ENCODE assay signal across 24 cellular contexts in genomic region chr19:48920949-48921348, GRCh38. TPM values are rescaled to one million over a fixed set of nuclear protein-coding genes. Genes with fewer than 3 reads are reported as not detected.
DNase-seq lines count a peak whose midpoint lies in the region; ATAC-seq, FAIRE-seq and TF ChIP-seq lines count a peak whose summit lies in the region.
"Had no signal": no experiment of that assay in that cellular context is flagged by ENCODE, and none has a peak within 500 bp of the region (broad histone marks: within the 10 kb centered on the region; RNA-seq: fewer than 3 reads in every experiment).

No MANE protein-coding gene starts in this region.

- H4K8ac ChIP-seq in neuronal stem cell (ENCODE audit: low read depth, low read length) = no peak overlapping the region

- H3K9me1 ChIP-seq in K562 (ENCODE audit: control insufficient read depth, insufficient read depth, low read length) = no peaks in the 10 kb centered on the region

- H3K79me1 ChIP-seq in neuronal stem cell (ENCODE audit: low read depth, low read length) = no peaks in the 10 kb centered on the region

- H3K18ac ChIP-seq in neuronal stem cell (ENCODE audit: low read length) = peak overlapping the region; percentile 38

- no peak overlapping the region for H4K91ac ChIP-seq in neuronal stem cell (ENCODE audit: low read depth, low read length, poor library complexity)

- TF ChIP-seq POLR2A in heart left ventricle (IDR thresholded peaks at IDR 0.05) (no peak), K562 (conservative IDR thresholded peaks at IDR 0.05) (no peak)

- POLR2A ChIA-PET in K562 (lab: Yijun Ruan, JAX) = interaction anchor here (0.6 to 2.4 kb wide), 4 partner anchors 12 to 45 kb away, joined by 3 to 12 read pairs (median 6); partner anchors contain the start of gene DHDH

- intact Hi-C loops in right cardiac atrium (cut with DNase I) (no loop called here), heart left ventricle (cut with DNase I) (no loop called here), K562 (cut with micrococcal nuclease) (no loop called here)

- no peak for FAIRE-seq in K562 (lab: Jason Lieb, UNC)
- FAIRE-seq: GM12891, GM18507 had no signal

- H3K36me3 ChIP-seq in heart left ventricle (peaks cover 0 to 73% (median 66%) of the 10 kb centered on the region in 9 donors), K562 (ENCODE audit: control insufficient read depth, insufficient read depth, low read length) (peaks cover 62% of the 10 kb centered on the region; the same call in 2 of the 3 replicates), neuronal stem cell (replicated peaks in 1 of 2; ENCODE audit: control insufficient read depth in 2 of 2, insufficient read depth in 2 of 2, low read length in 2 of 2) (peaks cover 28 to 61% of the 10 kb centered on the region in 2 donors)

- ATAC-seq in right cardiac atrium (peak; percentile 2 to 10), heart left ventricle (no peak), K562 (no peak)
- ATAC-seq: GM23338, HCT116 had no signal

- H2AK5ac ChIP-seq in neuronal stem cell (ENCODE audit: low read depth, low read length) = no peak overlapping the region

- H2BK120ac ChIP-seq in neuronal stem cell (ENCODE audit: low read depth, low read length) = no peak overlapping the region

- H2BK12ac ChIP-seq in neuronal stem cell (ENCODE audit: low read length) = no peak overlapping the region

- H2BK15ac ChIP-seq in neuronal stem cell (ENCODE audit: low read length) = no peak overlapping the region

- H3K4me2 ChIP-seq in K562 (ENCODE audit: insufficient read depth, low read length) (no peak overlapping the region), neuronal stem cell (ENCODE audit: insufficient read depth, low read length, poor library complexity, severe bottlenecking) (no peak overlapping the region)
- H3K4me2 ChIP-seq: GM23338 had no signal

- H3K4me3 ChIP-seq in right cardiac atrium (ENCODE audit: low read length) (no peak overlapping the region), heart left ventricle (no peak overlapping the region), K562 (no peak overlapping the region), neuronal stem cell (ENCODE audit: low read length in 2 of 2) (no peak overlapping the region)
- H3K4me3 ChIP-seq: GM23338 had no signal

- no peak overlapping the region for H3K27ac ChIP-seq in right cardiac atrium (ENCODE audit: low read length)
- no peak overlapping the region for H3K27ac ChIP-seq in heart left ventricle
- H3K27ac ChIP-seq in K562 (ENCODE audit: extremely low read depth, low read depth, low read length) = no peak overlapping the region
- no peak overlapping the region for H3K27ac ChIP-seq in neuronal stem cell (replicated peaks; ENCODE audit: low read length)

- TF ChIP-seq RAD21 in K562 (CRISPR knock-in tag; conservative IDR thresholded peaks at IDR 0.05 in 1 of 2, IDR thresholded peaks at IDR 0.05 in 1 of 2) = no peak

- TF ChIP-seq CTCF in heart left ventricle (IDR thresholded peaks at IDR 0.05) (no peak), K562 (IDR thresholded peaks at IDR 0.05 in 2 of 3, conservative IDR thresholded peaks at IDR 0.05 in 1 of 3; ENCODE audit: insufficient read depth in 2 of 3, low read depth in 1 of 3, low read length in 3 of 3) (no peak)

- no peaks in the 10 kb centered on the region for H3K79me2 ChIP-seq in K562 (ENCODE audit: control insufficient read depth, insufficient read depth, low read length)

- H2BK5ac ChIP-seq in neuronal stem cell (ENCODE audit: low read length) = no peak overlapping the region

- no peak overlapping the region for H3K4ac ChIP-seq in neuronal stem cell (ENCODE audit: low read length)

- in situ Hi-C loops in K562 (cut with MboI) = no loop called here

- no peak overlapping the region for H2AFZ ChIP-seq in K562 (ENCODE audit: low read depth, low read length)
- no peak overlapping the region for H2AFZ ChIP-seq in neuronal stem cell (ENCODE audit: low read length)
- H2AFZ ChIP-seq: GM23338 had no signal

- H3K4me1 ChIP-seq in right cardiac atrium (ENCODE audit: control insufficient read depth, insufficient read depth, low read length) (no peaks in the 10 kb centered on the region), heart left ventricle (no peaks in the 10 kb centered on the region), K562 (replicated peaks in 1 of 2; ENCODE audit: control insufficient read depth in 2 of 2, insufficient read depth in 2 of 2, low read length in 2 of 2) (peaks cover 0 to 13% of the 10 kb centered on the region in 2 experiments; a peak in 3 of 5 replicates), neuronal stem cell (ENCODE audit: control insufficient read depth in 2 of 2, insufficient read depth in 1 of 2, low read depth in 1 of 2, low read length in 2 of 2) (no peaks in the 10 kb centered on the region)

- no peak overlapping the region for H3K14ac ChIP-seq in neuronal stem cell (ENCODE audit: low read length)

- H3K9ac ChIP-seq in K562 (ENCODE audit: insufficient read depth in 1 of 2, low read depth in 2 of 2, low read length in 2 of 2) = peak overlapping the region in 1 of 2 experiments; percentile 66; a peak in 1 of 4 replicates
- no peak overlapping the region for H3K9ac ChIP-seq in neuronal stem cell (ENCODE audit: low read depth, low read length, poor library complexity)

- no TSS peak for BruUV-seq in K562 (replicated peaks; lab: Mats Ljungman, UMichigan)

- H4K20me1 ChIP-seq in K562 (replicated peaks; ENCODE audit: control insufficient read depth, insufficient read depth, low read length) = no peaks in the 10 kb centered on the region

- CTCF ChIA-PET in K562 (lab: Yijun Ruan, JAX; ENCODE audit: low intra/inter-chr PET ratio) = no interaction called here

- H3K27me3 ChIP-seq in right cardiac atrium (ENCODE audit: control insufficient read depth, insufficient read depth) = no peaks in the 10 kb centered on the region
- H3K27me3 ChIP-seq in heart left ventricle = no peaks in the 10 kb centered on the region
- no peaks in the 10 kb centered on the region for H3K27me3 ChIP-seq in K562 (ENCODE audit: control insufficient read depth in 2 of 2, insufficient read depth in 2 of 2, low read length in 2 of 2)
- H3K27me3 ChIP-seq in neuronal stem cell (ENCODE audit: control insufficient read depth in 3 of 3, insufficient read depth in 3 of 3, low read depth in 1 of 3, low read length in 3 of 3) = no peaks in the 10 kb centered on the region

- H3K23ac ChIP-seq in neuronal stem cell (ENCODE audit: low read depth, low read length, poor library complexity) = peak overlapping the region; percentile 73

- DNase-seq in right cardiac atrium (peak in 1 of 3 donors; percentile 46), heart left ventricle (no peak), K562 (ENCODE audit: extremely low read depth in 1 of 4, low spot score in 3 of 4) (no peak), neuronal stem cell (ENCODE audit: low spot score) (no peak), activated T-cell treated with anti-CD3 and anti-CD28 coated beads for 4 hours (no peak)
- DNase-seq: C1 segment of cervical spinal cord; Calu3; CD4-positive, alpha-beta memory T cell; COR-L47; DMS53; DMS79 treated with DMSO at 0.1 percent for 48 hours; GF-D8; H9; HFFc6 had no signal

- WGBS in right cardiac atrium = 88% methylated on average over 10 of the region's 10 CpGs
- WGBS in heart left ventricle, 4 donors = 87 to 92% (median 88%) methylated on average over 10 of the region's 10 CpGs
- 78% methylated on average over 6 of the region's 10 CpGs for WGBS in K562 (ENCODE audit: insufficient coverage, low coverage, missing lambda C conversion rate)
- no CpG with 5 or more reads among the region's 10 CpGs for WGBS in neuronal stem cell (ENCODE audit: extremely low coverage in 2 of 2, insufficient read length in 2 of 2, insufficient replicate concordance in 1 of 2), 2 donors

- TF ChIP-seq EP300 in K562 (IDR thresholded peaks at IDR 0.05; ENCODE audit: low read length) = no peak

- H3K9me3 ChIP-seq in right cardiac atrium (ENCODE audit: control insufficient read depth, low read length) (no peaks in the 10 kb centered on the region), heart left ventricle (no peaks in the 10 kb centered on the region), K562 (replicated peaks; ENCODE audit: control insufficient read depth, insufficient read depth, low read depth, low read length) (no peaks in the 10 kb centered on the region), neuronal stem cell (replicated peaks in 1 of 2; ENCODE audit: control insufficient read depth in 2 of 2, insufficient read depth in 1 of 2, low read depth in 1 of 2, low read length in 2 of 2) (no peaks in the 10 kb centered on the region)

RNA-seq across cellular contexts. Expression of gene DHDH, which starts 12.6 kb away (rescaled TPM):
- total RNA-seq in right cardiac atrium = under 1 TPM in 1 of 4 donors, not detected in 3; 0.31 TPM
- not detected for polyA plus RNA-seq in right cardiac atrium
- under 1 TPM in 1 of 9 donors, not detected in 8; 0.49 TPM for total RNA-seq in heart left ventricle
- polyA plus RNA-seq in heart left ventricle = under 1 TPM in 1 of 2 donors, not detected in 1; 0.15 TPM
- 1.4 and 2.3 TPM in 2 replicates for total RNA-seq in K562 (2011; cell fraction: chromatin; rRNA removed; ENCODE audit: low replicate concordance)
- total RNA-seq in K562 (2011; cell fraction: nucleolus; rRNA removed) = 1.7 and 2.7 TPM in 2 replicates
- total RNA-seq in K562 (2011; cell fraction: nucleoplasm; rRNA removed) = 0.99 and 1.0 TPM in 2 replicates
- 1.1 and 1.5 TPM in 2 replicates for total RNA-seq in K562 (2014; rRNA removed)
- 0.44 and 0.51 TPM in 2 replicates for total RNA-seq in K562 (2014; rRNA removed; fragmentation: Illumina TruSeq; extraction: Trizol)
- total RNA-seq in K562 (2015; rRNA removed; fragmentation: Illumina TruSeq; extraction: Trizol) = 0.76 and 1.2 TPM in 2 replicates
- total RNA-seq in K562 (2021) = 1.6 and 2.1 TPM in 2 replicates
- polyA plus RNA-seq in K562 (2011; rRNA removed) = 1.9 and 4.2 TPM in 2 replicates
- 4.5 and 4.6 TPM in 2 replicates for polyA plus RNA-seq in K562 (2011; cell fraction: cytosol; rRNA removed)
- polyA plus RNA-seq in K562 (2011; cell fraction: nucleus; rRNA removed) = 3.6 and 5.2 TPM in 2 replicates
- polyA plus RNA-seq in K562 (2012) = 2.2 and 4.5 TPM in 2 replicates
- 0.37 and 1.2 TPM in 2 replicates for polyA plus RNA-seq in K562 (2014; fragmentation: Illumina TruSeq; extraction: Trizol)
- under 1 TPM; 0.41 to 0.87 TPM for polyA plus RNA-seq in K562 (2014; fragmentation: Nextera tagmentation; extraction: Ambion mirVana)
- polyA plus RNA-seq in K562 (2014; rRNA removed) = 1.3 and 1.6 TPM in 2 replicates
- polyA minus RNA-seq in K562 (2011; rRNA and poly(A)+ RNA removed) = 0.25 and 0.45 TPM in 2 replicates
- polyA minus RNA-seq in K562 (2011; cell fraction: cytosol; rRNA and poly(A)+ RNA removed) = 2.7 TPM in 1 of 2 replicates, not detected in the other
- polyA minus RNA-seq in K562 (2011; cell fraction: nucleus; rRNA and poly(A)+ RNA removed) = 0.81 and 1.6 TPM in 2 replicates
- polyA plus RNA-seq in neuronal stem cell (2013, experiment 1 of 2) = 0.81 TPM
- polyA plus RNA-seq in neuronal stem cell (2013, experiment 2 of 2) = 0.93 TPM
- total RNA-seq: A172, A673, Daoy, HFFc6 had no signal
- polyA plus RNA-seq: BJ had no signal

RNA-seq across cellular contexts. Expression of gene NUCB1, which starts 20.8 kb away (rescaled TPM):
- total RNA-seq in right cardiac atrium (100 to 1,000 TPM; 275 to 327 (median 307) TPM), heart left ventricle (100 to 1,000 TPM; 200 to 428 (median 286) TPM), K562 (2014; rRNA removed) (102 and 111 TPM in 2 replicates), K562 (2014; rRNA removed; fragmentation: Illumina TruSeq; extraction: Trizol) (25.5 and 42.5 TPM in 2 replicates), K562 (2015; rRNA removed; fragmentation: Illumina TruSeq; extraction: Trizol) (71.7 and 82.4 TPM in 2 replicates), K562 (2021) (138 and 153 TPM in 2 replicates)
- polyA plus RNA-seq in right cardiac atrium (213 TPM), heart left ventricle (100 to 1,000 TPM; 179 to 384 TPM), K562 (2011; rRNA removed) (59.3 and 117 TPM in 2 replicates), K562 (2014; fragmentation: Illumina TruSeq; extraction: Trizol) (87.6 and 141 TPM in 2 replicates), K562 (2014; fragmentation: Nextera tagmentation; extraction: Ambion mirVana) (1 to 10 TPM; 3.1 to 5.3 TPM), K562 (2014; rRNA removed) (133 and 139 TPM in 2 replicates)
- total RNA-seq in K562 (2011; cell fraction: chromatin; rRNA removed; ENCODE audit: low replicate concordance) = 137 and 349 TPM in 2 replicates
- 313 and 352 TPM in 2 replicates for total RNA-seq in K562 (2011; cell fraction: nucleolus; rRNA removed)
- total RNA-seq in K562 (2011; cell fraction: nucleoplasm; rRNA removed) = 274 and 285 TPM in 2 replicates
- polyA plus RNA-seq in K562 (2011; cell fraction: cytosol; rRNA removed) = 120 and 173 TPM in 2 replicates
- 155 and 191 TPM in 2 replicates for polyA plus RNA-seq in K562 (2011; cell fraction: nucleus; rRNA removed)
- 146 and 236 TPM in 2 replicates for polyA plus RNA-seq in K562 (2012)
- 33.7 and 41.4 TPM in 2 replicates for polyA minus RNA-seq in K562 (2011; rRNA and poly(A)+ RNA removed)
- polyA minus RNA-seq in K562 (2011; cell fraction: cytosol; rRNA and poly(A)+ RNA removed) = 54.1 and 89.7 TPM in 2 replicates
- 35.5 and 49.4 TPM in 2 replicates for polyA minus RNA-seq in K562 (2011; cell fraction: nucleus; rRNA and poly(A)+ RNA removed)
- 61.4 TPM for polyA plus RNA-seq in neuronal stem cell (2013, experiment 1 of 2)
- polyA plus RNA-seq in neuronal stem cell (2013, experiment 2 of 2) = 60.3 TPM

RNA-seq across cellular contexts. Expression of gene TULP2, which starts 22.4 kb away (rescaled TPM):
- total RNA-seq in right cardiac atrium = 1 to 10 TPM in 1 of 4 donors, under 1 TPM in 2, not detected in 1; 0.40 to 1.4 (median 0.46) TPM
- polyA plus RNA-seq in right cardiac atrium = 0.07 TPM
- 1 to 10 TPM in 1 of 9 donors, under 1 TPM in 5, not detected in 3; 0.21 to 1.1 (median 0.32) TPM for total RNA-seq in heart left ventricle
- polyA plus RNA-seq in heart left ventricle = under 1 TPM in 1 of 2 donors, not detected in 1; 0.26 TPM
- 0.46 and 1.5 TPM in 2 replicates for total RNA-seq in K562 (2011; cell fraction: chromatin; rRNA removed; ENCODE audit: low replicate concordance)
- 1.2 and 1.7 TPM in 2 replicates for total RNA-seq in K562 (2011; cell fraction: nucleolus; rRNA removed)
- total RNA-seq in K562 (2011; cell fraction: nucleoplasm; rRNA removed) = 0.53 and 2.4 TPM in 2 replicates
- 0.05 TPM in 1 of 2 replicates, not detected in the other for total RNA-seq in K562 (2014; rRNA removed)
- total RNA-seq in K562 (2014; rRNA removed; fragmentation: Illumina TruSeq; extraction: Trizol) = 0.07 TPM in 1 of 2 replicates, not detected in the other
- total RNA-seq in K562 (2015; rRNA removed; fragmentation: Illumina TruSeq; extraction: Trizol) = 0.11 TPM in 2 replicates
- total RNA-seq in K562 (2021) = 0.89 and 1.5 TPM in 2 replicates
- polyA plus RNA-seq in K562 (2011; rRNA removed) = 0.25 and 1.4 TPM in 2 replicates
- 0.49 and 1.2 TPM in 2 replicates for polyA plus RNA-seq in K562 (2011; cell fraction: cytosol; rRNA removed)
- polyA plus RNA-seq in K562 (2011; cell fraction: nucleus; rRNA removed) = 0.37 and 2.6 TPM in 2 replicates
- 0.53 and 0.68 TPM in 2 replicates for polyA plus RNA-seq in K562 (2012)
- 0.15 and 0.19 TPM in 2 replicates for polyA plus RNA-seq in K562 (2014; fragmentation: Illumina TruSeq; extraction: Trizol)
- polyA plus RNA-seq in K562 (2014; fragmentation: Nextera tagmentation; extraction: Ambion mirVana) = under 1 TPM in 1 of 2 experiments, not detected in 1; 0.18 TPM
- 0.38 and 1.1 TPM in 2 replicates for polyA plus RNA-seq in K562 (2014; rRNA removed)
- 0.53 and 0.90 TPM in 2 replicates for polyA minus RNA-seq in K562 (2011; rRNA and poly(A)+ RNA removed)
- polyA minus RNA-seq in K562 (2011; cell fraction: cytosol; rRNA and poly(A)+ RNA removed) = 2.3 TPM in 1 of 2 replicates, not detected in the other
- polyA minus RNA-seq in K562 (2011; cell fraction: nucleus; rRNA and poly(A)+ RNA removed) = 0.78 TPM in 1 of 2 replicates, not detected in the other
- polyA plus RNA-seq in neuronal stem cell (2013, experiment 1 of 2) = 0.71 TPM
- polyA plus RNA-seq in neuronal stem cell (2013, experiment 2 of 2) = 0.43 TPM
- total RNA-seq: A172; A673; Calu3; CD4-positive, alpha-beta memory T cell; Daoy; G401; H4 had no signal
- polyA plus RNA-seq: CD4-positive, alpha-beta memory T cell had no signal

RNA-seq across cellular contexts. Expression of gene BAX, which starts 33.7 kb away (rescaled TPM):
- total RNA-seq in right cardiac atrium (10 to 100 TPM; 23.8 to 34.6 (median 30.4) TPM), heart left ventricle (10 to 100 TPM; 17.9 to 68.4 (median 23.1) TPM), K562 (2014; rRNA removed) (44.5 and 62.0 TPM in 2 replicates), K562 (2014; rRNA removed; fragmentation: Illumina TruSeq; extraction: Trizol) (22.1 and 23.0 TPM in 2 replicates), K562 (2015; rRNA removed; fragmentation: Illumina TruSeq; extraction: Trizol) (41.3 and 46.5 TPM in 2 replicates), K562 (2021) (95.4 and 98.5 TPM in 2 replicates)
- polyA plus RNA-seq in right cardiac atrium (24.4 TPM), heart left ventricle (10 to 100 TPM; 21.1 to 34.4 TPM), K562 (2011; rRNA removed) (51.2 and 56.6 TPM in 2 replicates), K562 (2014; fragmentation: Illumina TruSeq; extraction: Trizol) (67.5 and 79.1 TPM in 2 replicates), K562 (2014; fragmentation: Nextera tagmentation; extraction: Ambion mirVana) (1 to 10 TPM; 3.2 to 5.5 TPM), K562 (2014; rRNA removed) (69.6 and 79.5 TPM in 2 replicates)
- total RNA-seq in K562 (2011; cell fraction: chromatin; rRNA removed; ENCODE audit: low replicate concordance) = 47.4 and 110 TPM in 2 replicates
- total RNA-seq in K562 (2011; cell fraction: nucleolus; rRNA removed) = 95.2 and 106 TPM in 2 replicates
- 67.2 and 75.0 TPM in 2 replicates for total RNA-seq in K562 (2011; cell fraction: nucleoplasm; rRNA removed)
- 75.9 and 134 TPM in 2 replicates for polyA plus RNA-seq in K562 (2011; cell fraction: cytosol; rRNA removed)
- 94.1 and 129 TPM in 2 replicates for polyA plus RNA-seq in K562 (2011; cell fraction: nucleus; rRNA removed)
- 105 and 115 TPM in 2 replicates for polyA plus RNA-seq in K562 (2012)
- polyA minus RNA-seq in K562 (2011; rRNA and poly(A)+ RNA removed) = 13.0 and 20.5 TPM in 2 replicates
- polyA minus RNA-seq in K562 (2011; cell fraction: cytosol; rRNA and poly(A)+ RNA removed) = 37.3 and 38.6 TPM in 2 replicates
- polyA minus RNA-seq in K562 (2011; cell fraction: nucleus; rRNA and poly(A)+ RNA removed) = 30.5 and 33.0 TPM in 2 replicates
- polyA plus RNA-seq in neuronal stem cell (2013, experiment 1 of 2) = 66.4 TPM
- polyA plus RNA-seq in neuronal stem cell (2013, experiment 2 of 2) = 63.3 TPM

RNA-seq across cellular contexts. Expression of gene FTL, which starts 44.2 kb away (rescaled TPM):
- total RNA-seq in right cardiac atrium = 1,000 to 10,000 TPM; 1,459 to 1,840 (median 1,541) TPM
- 1,675 TPM for polyA plus RNA-seq in right cardiac atrium
- total RNA-seq in heart left ventricle = 1,000 to 10,000 TPM in 4 of 9 donors, 100 to 1,000 TPM in 5; 484 to 6,770 (median 857) TPM
- polyA plus RNA-seq in heart left ventricle = 1,000 to 10,000 TPM in 1 of 2 donors, 100 to 1,000 TPM in 1; 836 to 1,542 TPM
- total RNA-seq in K562 (2011; cell fraction: chromatin; rRNA removed; ENCODE audit: low replicate concordance) = 116 and 227 TPM in 2 replicates
- 251 and 284 TPM in 2 replicates for total RNA-seq in K562 (2011; cell fraction: nucleolus; rRNA removed)
- 546 and 1,281 TPM in 2 replicates for total RNA-seq in K562 (2011; cell fraction: nucleoplasm; rRNA removed)
- total RNA-seq in K562 (2014; rRNA removed) = 3,611 and 4,100 TPM in 2 replicates
- 2,821 and 3,420 TPM in 2 replicates for total RNA-seq in K562 (2014; rRNA removed; fragmentation: Illumina TruSeq; extraction: Trizol)
- total RNA-seq in K562 (2015; rRNA removed; fragmentation: Illumina TruSeq; extraction: Trizol) = 4,574 and 5,040 TPM in 2 replicates
- 3,376 and 3,459 TPM in 2 replicates for total RNA-seq in K562 (2021)
- polyA plus RNA-seq in K562 (2011; rRNA removed) = 1,231 and 2,161 TPM in 2 replicates
- polyA plus RNA-seq in K562 (2011; cell fraction: cytosol; rRNA removed) = 5,138 and 6,086 TPM in 2 replicates
- polyA plus RNA-seq in K562 (2011; cell fraction: nucleus; rRNA removed) = 1,631 and 1,635 TPM in 2 replicates
- polyA plus RNA-seq in K562 (2012) = 3,654 and 5,025 TPM in 2 replicates
- polyA plus RNA-seq in K562 (2014; fragmentation: Illumina TruSeq; extraction: Trizol) = 6,461 and 6,790 TPM in 2 replicates
- polyA plus RNA-seq in K562 (2014; fragmentation: Nextera tagmentation; extraction: Ambion mirVana) = over 10,000 TPM; 17,458 to 27,415 TPM
- 3,965 and 4,994 TPM in 2 replicates for polyA plus RNA-seq in K562 (2014; rRNA removed)
- 536 and 548 TPM in 2 replicates for polyA minus RNA-seq in K562 (2011; rRNA and poly(A)+ RNA removed)
- 790 and 999 TPM in 2 replicates for polyA minus RNA-seq in K562 (2011; cell fraction: cytosol; rRNA and poly(A)+ RNA removed)
- polyA minus RNA-seq in K562 (2011; cell fraction: nucleus; rRNA and poly(A)+ RNA removed) = 171 and 269 TPM in 2 replicates
- polyA plus RNA-seq in neuronal stem cell (2013, experiment 1 of 2) = 2,949 TPM
- polyA plus RNA-seq in neuronal stem cell (2013, experiment 2 of 2) = 2,579 TPM

Comparison
In these comparisons a context has a peak if more than half of its experiments do, and no peak if none do; other contexts are left out.
1. ATAC-seq: peak in right cardiac atrium (2 of 2); none in heart left ventricle (0 of 4) and K562 (single experiment).